8 cellular contexts compared by ENCODE assay signal in genomic region chr5:79255786-79256557, GRCh38. TPM values are rescaled to one million over a fixed set of nuclear protein-coding genes. Genes with fewer than 3 reads are reported as not detected.
A peak's percentile ranks its signal among the peaks of the same experiment; 100 is the strongest.
DNase-seq lines count a peak whose midpoint lies in the region; ATAC-seq, FAIRE-seq and TF ChIP-seq lines count a peak whose summit lies in the region.

No MANE protein-coding gene starts in this region.

- peaks cover 16% of the 10 kb centered on the region for H3K36me3 Mint-ChIP-seq in MCF 10A (ENCODE audit: insufficient read depth, unreplicated experiment)

- DNase-seq in MCF 10A (ENCODE audit: unreplicated experiment), result peak; percentile 69
- DNase-seq in breast epithelium (ENCODE audit: low spot score in 2 of 2), result no peak
- DNase-seq in HCEC 1CT, result peak; percentile 52
- peak; percentile 7 for DNase-seq in RCC 7860 (ENCODE audit: low spot score)
- DNase-seq in cardiac muscle cell (ENCODE audit: low read depth in 1 of 2, low spot score in 1 of 2), result peak; percentile 55 to 70
- DNase-seq in upper lobe of left lung, result no peak
- no peak for DNase-seq in 8988T

- TF ChIP-seq POLR2A in breast epithelium (IDR thresholded peaks at IDR 0.05), result no peak
- no peak for TF ChIP-seq POLR2A in upper lobe of left lung (IDR thresholded peaks at IDR 0.05)

- H3K4me3 Mint-ChIP-seq in MCF 10A (ENCODE audit: unreplicated experiment), result no peak overlapping the region

- ATAC-seq in upper lobe of left lung (ENCODE audit: low FRiP score in 2 of 2) (peak in 1 of 2 donors; percentile 16), HG03457 (IDR thresholded peaks at IDR 0.05; ENCODE audit: unreplicated experiment) (no peak)

- peak overlapping the region; percentile 49 for H3K27ac Mint-ChIP-seq in MCF 10A (ENCODE audit: low read depth, unreplicated experiment)

- H3K4me1 ChIP-seq in breast epithelium (no peaks in the 10 kb centered on the region), cardiac muscle cell (ENCODE audit: low read depth) (no peaks in the 10 kb centered on the region), upper lobe of left lung (no peaks in the 10 kb centered on the region)

- intact Hi-C loops in MCF 10A (cut with micrococcal nuclease) (no loop called here), breast epithelium (cut with DNase I; ENCODE audit: low total_unique reads) (no loop called here)

- POLR2A ChIA-PET in MCF 10A (lab: Yijun Ruan, JAX), result no interaction called here

- H3K4me3 ChIP-seq in breast epithelium (no peak overlapping the region), cardiac muscle cell (no peak overlapping the region), upper lobe of left lung (no peak overlapping the region)

- CTCF ChIA-PET in MCF 10A (lab: Yijun Ruan, JAX), result interaction anchor here (0.7 to 1.9 kb wide), 7 partner anchors 9 to 209 kb away, joined by 3 to 11 read pairs (median 4); no protein-coding TSS in a partner anchor

- TF ChIP-seq CTCF in MCF 10A (IDR thresholded peaks at IDR 0.05; ENCODE audit: unreplicated experiment) (peak; percentile 36), breast epithelium (IDR thresholded peaks at IDR 0.05) (peak in 1 of 3 donors; percentile 15), cardiac muscle cell (IDR thresholded peaks at IDR 0.05; ENCODE audit: low read depth, low read length) (peak; percentile 77), upper lobe of left lung (IDR thresholded peaks at IDR 0.05) (peak in 4 of 6 experiments; percentile 23 to 31 (median 24))

- no peak overlapping the region for H3K27ac ChIP-seq in breast epithelium
- H3K27ac ChIP-seq in cardiac muscle cell, result no peak overlapping the region
- H3K27ac ChIP-seq in upper lobe of left lung, result no peak overlapping the region

- no peak for TF ChIP-seq EP300 in upper lobe of left lung (IDR thresholded peaks at IDR 0.05)

- no peaks in the 10 kb centered on the region for H3K9me3 ChIP-seq in breast epithelium
- no peaks in the 10 kb centered on the region for H3K9me3 ChIP-seq in cardiac muscle cell (ENCODE audit: low read depth)
- H3K9me3 ChIP-seq in upper lobe of left lung, result no peaks in the 10 kb centered on the region

- H3K36me3 ChIP-seq in breast epithelium, result no peaks in the 10 kb centered on the region
- H3K36me3 ChIP-seq in cardiac muscle cell, result no peaks in the 10 kb centered on the region
- H3K36me3 ChIP-seq in upper lobe of left lung, result no peaks in the 10 kb centered on the region

- FAIRE-seq in RCC 7860 (lab: Jason Lieb, UNC), result no peak

- H3K4me1 Mint-ChIP-seq in MCF 10A (ENCODE audit: insufficient read depth, unreplicated experiment), result peaks cover 17% of the 10 kb centered on the region

- no TSS peak for BruUV-seq in MCF 10A (replicated peaks; lab: Mats Ljungman, UMichigan)

- no peaks in the 10 kb centered on the region for H3K27me3 Mint-ChIP-seq in MCF 10A (ENCODE audit: insufficient read depth, unreplicated experiment)

- H3K9me3 Mint-ChIP-seq in MCF 10A (ENCODE audit: unreplicated experiment), result no peaks in the 10 kb centered on the region

- H3K27me3 ChIP-seq in breast epithelium, result no peaks in the 10 kb centered on the region
- no peaks in the 10 kb centered on the region for H3K27me3 ChIP-seq in cardiac muscle cell
- no peaks in the 10 kb centered on the region for H3K27me3 ChIP-seq in upper lobe of left lung

- WGBS in upper lobe of left lung, 2 donors, result 93 to 96% methylated on average over 5 of the region's 5 CpGs

RNA-seq across cellular contexts. Expression of gene JMY, which starts 20.0 kb away (rescaled TPM):
- total RNA-seq in MCF 10A (2022), result 16.8 and 19.3 TPM in 2 replicates
- 10 to 100 TPM; 15.8 to 29.9 (median 16.1) TPM for total RNA-seq in breast epithelium
- total RNA-seq in cardiac muscle cell, result 12.6 and 23.0 TPM in 2 replicates
- 6.3 and 10.3 TPM in 2 replicates for polyA plus RNA-seq in cardiac muscle cell
- total RNA-seq in upper lobe of left lung, result 10 to 100 TPM in 4 of 6 donors, 1 to 10 TPM in 2; 7.9 to 28.8 (median 11.9) TPM

Comparison
In these comparisons a context has a peak if more than half of its experiments do, and no peak if none do; other contexts are left out.
1. DNase-seq: peak in MCF 10A (single experiment), HCEC 1CT (single experiment), RCC 7860 (single experiment) and cardiac muscle cell (2 of 2); none in breast epithelium (0 of 2), upper lobe of left lung (0 of 2) and 8988T (single experiment).